Comparison of ENCODE assay signal across 31 cellular contexts in genomic region chr19:18176367-18177310, GRCh38. TPM values are rescaled to one million over a fixed set of nuclear protein-coding genes. Genes with fewer than 3 reads are reported as not detected.
DNase-seq lines count a peak whose midpoint lies in the region; ATAC-seq and TF ChIP-seq lines count a peak whose summit lies in the region.
"Had no signal": no experiment of that assay in that cellular context is flagged by ENCODE, and none has a peak within 500 bp of the region (broad histone marks: within the 10 kb centered on the region; RNA-seq: fewer than 3 reads in every experiment).

No MANE protein-coding gene starts in this region.

- no peaks in the 10 kb centered on the region for H3K27me3 ChIP-seq in upper lobe of right lung

- H3K27ac Mint-ChIP-seq in natural killer cell treated with Interleukin-12 subunit alpha and Interleukin-12 subunit beta and Interleukin-15 and Interleukin-18, amount 100 ng/mL, for 72 hours = peak overlapping the region in 1 of 2 donors; percentile 8
- H3K27ac Mint-ChIP-seq in natural killer cell = no peak overlapping the region
- H3K27ac Mint-ChIP-seq: activated CD4-positive, alpha-beta T cell treated with anti-CD3 and anti-CD28 coated beads, Interleukin-2, amount 10 ng/mL, durations not matched to agents 24 days and 14 days; activated naive CD4-positive, alpha-beta T cell treated with anti-CD3 and anti-CD28 coated beads, Interleukin-2, amount 50 U/mL, for 72 hours; activated T-helper 1 cell treated with anti-CD3 and anti-CD28 coated beads, Interleukin-12 subunit alpha, Interleukin-12 subunit beta, Interleukin-2, Interleukin-4 antibody, amounts not matched to agents 30 ng/mL and 10 ng/mL and 1 ng/mL, durations not matched to agents 14 hours and 24 hours and 36 hours; T-helper 2 cell treated with Interferon-gamma antibody and Interleukin-4, amounts not matched to agents 5 μg/mL and 100 μg/mL, for 36 hours had no signal

- no peaks in the 10 kb centered on the region for H3K9me3 ChIP-seq in upper lobe of right lung
- H3K9me3 ChIP-seq: thoracic aorta had no signal

- peak overlapping the region; percentile 77 for H3K4me3 ChIP-seq in upper lobe of right lung
- H3K4me3 ChIP-seq: lung, smooth muscle cell had no signal

- peaks cover 13% of the 10 kb centered on the region for H3K36me3 ChIP-seq in upper lobe of right lung
- H3K36me3 ChIP-seq: thoracic aorta had no signal

- no peak overlapping the region for H3K4me3 Mint-ChIP-seq in natural killer cell treated with Interleukin-12 subunit alpha and Interleukin-12 subunit beta and Interleukin-15 and Interleukin-18, amount 100 ng/mL, for 72 hours
- H3K4me3 Mint-ChIP-seq in natural killer cell = no peak overlapping the region
- H3K4me3 Mint-ChIP-seq: activated CD4-positive, alpha-beta T cell treated with anti-CD3 and anti-CD28 coated beads, Interleukin-2, amount 10 ng/mL, durations not matched to agents 24 days and 14 days; activated CD8-positive, alpha-beta memory T cell treated with anti-CD3 and anti-CD28 coated beads, Interleukin-2, amount 10 ng/mL, durations not matched to agents 7 days and 5 days; activated T-helper 1 cell treated with anti-CD3 and anti-CD28 coated beads, Interleukin-12 subunit alpha, Interleukin-12 subunit beta, Interleukin-2, Interleukin-4 antibody, amounts not matched to agents 30 ng/mL and 10 ng/mL and 1 ng/mL, durations not matched to agents 14 hours and 24 hours and 36 hours; T-helper 2 cell treated with Interferon-gamma antibody and Interleukin-4, amounts not matched to agents 5 μg/mL and 100 μg/mL, for 36 hours had no signal

- peak; percentile 49 for DNase-seq in natural killer cell treated with Interleukin-12 subunit alpha and Interleukin-12 subunit beta and Interleukin-15 and Interleukin-18, amount 100 ng/mL, for 72 hours (ENCODE audit: low spot score)
- DNase-seq in natural killer cell (no peak), MV-4-11 (lab: John Stamatoyannopoulos, UW) (peak; percentile 36), kidney tubule cell (ENCODE audit: low spot score) (peak; percentile 50), upper lobe of right lung (no peak), DMS 273 treated with DMSO at 0.1 percent for 48 hours (lab: John Stamatoyannopoulos, UW) (no peak)
- DNase-seq: ACHN; activated CD4-positive, alpha-beta T cell treated with anti-CD3 and anti-CD28 coated beads, Interleukin-2, amount 10 ng/mL, durations not matched to agents 24 days and 14 days; activated CD8-positive, alpha-beta memory T cell treated with anti-CD3 and anti-CD28 coated beads, Interleukin-2, amount 10 ng/mL, durations not matched to agents 7 days and 5 days; central memory CD4-positive, alpha-beta T cell; dermis blood vessel endothelial cell; GDM1; NCI-H1092 treated with DMSO at 0.1 percent for 48 hours; NCI-H187 treated with DMSO at 0.1 percent for 48 hours; NCI-H524 treated with DMSO at 0.1 percent for 48 hours; NK-92 treated with Interleukin-12 subunit alpha and Interleukin-12 subunit beta, amount 100 ng/mL, for 24 hours; nucleus accumbens; stimulated activated CD4-positive, alpha-beta T cell treated with anti-CD3 and anti-CD28 coated beads, Interleukin-2, amount 100 ng/mL, for 48 hours; stimulated activated naive CD4-positive, alpha-beta T cell treated with Interleukin-2 at 50 U/mL for 16 hours had no signal

- H3K4me1 Mint-ChIP-seq in natural killer cell treated with Interleukin-12 subunit alpha and Interleukin-12 subunit beta and Interleukin-15 and Interleukin-18, amount 100 ng/mL, for 72 hours (ENCODE audit: low read depth in 2 of 2) = peaks cover 22 to 27% of the 10 kb centered on the region in 2 donors
- peaks cover 10 to 26% of the 10 kb centered on the region in 2 donors for H3K4me1 Mint-ChIP-seq in natural killer cell

- H3K4me1 ChIP-seq in upper lobe of right lung = peaks cover 15% of the 10 kb centered on the region

- no peaks in the 10 kb centered on the region for H3K36me3 Mint-ChIP-seq in natural killer cell treated with Interleukin-12 subunit alpha and Interleukin-12 subunit beta and Interleukin-15 and Interleukin-18, amount 100 ng/mL, for 72 hours
- no peaks in the 10 kb centered on the region for H3K36me3 Mint-ChIP-seq in natural killer cell

- TF ChIP-seq CTCF in natural killer cell (IDR thresholded peaks at IDR 0.05) (no peak), upper lobe of right lung (IDR thresholded peaks at IDR 0.05) (no peak)

- no peaks in the 10 kb centered on the region for H3K27me3 Mint-ChIP-seq in natural killer cell treated with Interleukin-12 subunit alpha and Interleukin-12 subunit beta and Interleukin-15 and Interleukin-18, amount 100 ng/mL, for 72 hours
- no peaks in the 10 kb centered on the region for H3K27me3 Mint-ChIP-seq in natural killer cell (ENCODE audit: low read depth in 2 of 2)
- H3K27me3 Mint-ChIP-seq: activated CD4-positive, alpha-beta T cell treated with anti-CD3 and anti-CD28 coated beads, Interleukin-2, amount 10 ng/mL, durations not matched to agents 24 days and 14 days; activated CD8-positive, alpha-beta memory T cell treated with anti-CD3 and anti-CD28 coated beads, Interleukin-2, amount 10 ng/mL, durations not matched to agents 7 days and 5 days had no signal

- no peak for ATAC-seq in natural killer cell treated with Interleukin-12 subunit alpha and Interleukin-12 subunit beta and Interleukin-15 and Interleukin-18, amount 100 ng/mL, for 72 hours
- no peak for ATAC-seq in natural killer cell
- ATAC-seq in upper lobe of right lung = no peak
- no peak for ATAC-seq in GM21515 (IDR thresholded peaks at IDR 0.05; ENCODE audit: unreplicated experiment)
- no peak for ATAC-seq in GM18907 (IDR thresholded peaks at IDR 0.05; ENCODE audit: unreplicated experiment)
- ATAC-seq: activated CD8-positive, alpha-beta memory T cell treated with anti-CD3 and anti-CD28 coated beads, Interleukin-2, amount 10 ng/mL, durations not matched to agents 7 days and 5 days; activated naive CD4-positive, alpha-beta T cell treated with anti-CD3 and anti-CD28 coated beads, Interleukin-2, amount 50 U/mL, for 72 hours; HCT116; HepG2 had no signal

- no peak overlapping the region for H3K27ac ChIP-seq in upper lobe of right lung
- H3K27ac ChIP-seq: C4-2B, thoracic aorta, VCaP had no signal

- no peaks in the 10 kb centered on the region for H3K9me3 Mint-ChIP-seq in natural killer cell treated with Interleukin-12 subunit alpha and Interleukin-12 subunit beta and Interleukin-15 and Interleukin-18, amount 100 ng/mL, for 72 hours
- H3K9me3 Mint-ChIP-seq in natural killer cell = no peaks in the 10 kb centered on the region
- H3K9me3 Mint-ChIP-seq: activated CD4-positive, alpha-beta T cell treated with anti-CD3 and anti-CD28 coated beads, Interleukin-2, amount 10 ng/mL, durations not matched to agents 24 days and 14 days; activated naive CD4-positive, alpha-beta T cell treated with anti-CD3 and anti-CD28 coated beads, Interleukin-2, amount 50 U/mL, for 72 hours; activated T-helper 1 cell treated with anti-CD3 and anti-CD28 coated beads, Interleukin-12 subunit alpha, Interleukin-12 subunit beta, Interleukin-2, Interleukin-4 antibody, amounts not matched to agents 30 ng/mL and 10 ng/mL and 1 ng/mL, durations not matched to agents 14 hours and 24 hours and 36 hours; T-helper 2 cell treated with Interferon-gamma antibody and Interleukin-4, amounts not matched to agents 5 μg/mL and 100 μg/mL, for 36 hours had no signal

- intact Hi-C loops in natural killer cell (cut with micrococcal nuclease) = no loop called here
- intact Hi-C loops in upper lobe of right lung (cut with DNase I) = no loop called here

RNA-seq across cellular contexts. Expression of gene IFI30, which starts 3.0 kb away (rescaled TPM):
- 100 to 1,000 TPM in 1 of 2 donors, 10 to 100 TPM in 1; 76.2 to 139 TPM for total RNA-seq in natural killer cell treated with Interleukin-12 subunit alpha and Interleukin-12 subunit beta and Interleukin-15 and Interleukin-18, amount 100 ng/mL, for 72 hours
- total RNA-seq in natural killer cell (100 to 1,000 TPM in 1 of 3 donors, 10 to 100 TPM in 2; 38.2 to 109 (median 89.5) TPM), upper lobe of right lung (554 TPM)

RNA-seq across cellular contexts. Expression of gene MPV17L2, which starts 16.4 kb away (rescaled TPM):
- 10 to 100 TPM; 17.4 to 34.2 TPM for total RNA-seq in natural killer cell treated with Interleukin-12 subunit alpha and Interleukin-12 subunit beta and Interleukin-15 and Interleukin-18, amount 100 ng/mL, for 72 hours
- 1 to 10 TPM; 4.1 to 5.6 (median 4.5) TPM for total RNA-seq in natural killer cell
- total RNA-seq in upper lobe of right lung = 8.2 TPM

RNA-seq across cellular contexts. Expression of gene PIK3R2, which starts 23.7 kb away (rescaled TPM):
- 10 to 100 TPM; 12.6 to 20.1 TPM for total RNA-seq in natural killer cell treated with Interleukin-12 subunit alpha and Interleukin-12 subunit beta and Interleukin-15 and Interleukin-18, amount 100 ng/mL, for 72 hours
- total RNA-seq in natural killer cell (10 to 100 TPM; 12.3 to 26.4 (median 16.0) TPM), upper lobe of right lung (24.2 TPM)

RNA-seq across cellular contexts. Expression of gene RAB3A, which starts 27.2 kb away (rescaled TPM):
- 1 to 10 TPM; 3.9 to 5.1 TPM for total RNA-seq in natural killer cell treated with Interleukin-12 subunit alpha and Interleukin-12 subunit beta and Interleukin-15 and Interleukin-18, amount 100 ng/mL, for 72 hours
- 1 to 10 TPM; 5.2 to 7.8 (median 7.6) TPM for total RNA-seq in natural killer cell
- total RNA-seq in upper lobe of right lung = 1.9 TPM

RNA-seq across cellular contexts. Expression of gene PDE4C, which starts 49.6 kb away (rescaled TPM):
- total RNA-seq in natural killer cell treated with Interleukin-12 subunit alpha and Interleukin-12 subunit beta and Interleukin-15 and Interleukin-18, amount 100 ng/mL, for 72 hours = 1 to 10 TPM in 1 of 2 donors, under 1 TPM in 1; 0.22 to 1.4 TPM
- total RNA-seq in natural killer cell = not detected
- total RNA-seq in upper lobe of right lung = 7.6 TPM
- total RNA-seq: activated T-helper 1 cell treated with anti-CD3 and anti-CD28 coated beads, Interleukin-12 subunit alpha, Interleukin-12 subunit beta, Interleukin-2, Interleukin-4 antibody, amounts not matched to agents 30 ng/mL and 10 ng/mL and 1 ng/mL, durations not matched to agents 14 hours and 24 hours and 36 hours had no signal

Comparison
In these comparisons a context has a peak if more than half of its experiments do, and no peak if none do; other contexts are left out.
1. DNase-seq: peak in natural killer cell treated with Interleukin-12 subunit alpha and Interleukin-12 subunit beta and Interleukin-15 and Interleukin-18, amount 100 ng/mL, for 72 hours (single experiment), MV-4-11 (single experiment) and kidney tubule cell (single experiment); none in natural killer cell (single experiment), upper lobe of right lung (single experiment) and DMS 273 treated with DMSO at 0.1 percent for 48 hours (single experiment).